Comparison of ENCODE assay signal across 1 cellular context in the genomic region with DNA sequence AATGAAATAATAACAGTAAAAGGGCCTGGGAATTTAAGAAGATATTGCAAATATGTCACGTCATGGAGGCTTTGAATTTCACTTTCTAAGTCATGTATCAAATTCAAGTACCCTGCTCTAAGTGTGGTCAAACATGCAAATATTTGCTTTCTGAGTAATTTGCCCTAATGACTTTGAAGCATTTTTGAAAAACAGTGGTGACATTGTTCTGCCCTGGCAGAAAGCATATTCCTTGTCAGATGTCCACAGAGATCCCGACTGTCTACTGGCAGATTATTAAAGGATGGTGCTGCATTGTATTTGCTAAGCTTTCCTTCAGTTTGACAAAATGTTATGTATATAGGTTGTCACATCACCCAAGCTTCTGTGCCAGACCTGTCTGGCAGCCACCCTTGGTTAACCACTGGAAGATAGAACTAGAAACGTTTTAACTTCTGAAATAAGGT.
TF ChIP-seq lines count a peak whose summit lies in the region.

No MANE protein-coding gene starts in this region.

TF ChIP-seq in HepG2, 621 proteins besides CTCF, POLR2A, EP300 and RAD21 (continued from another document and continues in another):
- TF ChIP-seq, protein P1, sequence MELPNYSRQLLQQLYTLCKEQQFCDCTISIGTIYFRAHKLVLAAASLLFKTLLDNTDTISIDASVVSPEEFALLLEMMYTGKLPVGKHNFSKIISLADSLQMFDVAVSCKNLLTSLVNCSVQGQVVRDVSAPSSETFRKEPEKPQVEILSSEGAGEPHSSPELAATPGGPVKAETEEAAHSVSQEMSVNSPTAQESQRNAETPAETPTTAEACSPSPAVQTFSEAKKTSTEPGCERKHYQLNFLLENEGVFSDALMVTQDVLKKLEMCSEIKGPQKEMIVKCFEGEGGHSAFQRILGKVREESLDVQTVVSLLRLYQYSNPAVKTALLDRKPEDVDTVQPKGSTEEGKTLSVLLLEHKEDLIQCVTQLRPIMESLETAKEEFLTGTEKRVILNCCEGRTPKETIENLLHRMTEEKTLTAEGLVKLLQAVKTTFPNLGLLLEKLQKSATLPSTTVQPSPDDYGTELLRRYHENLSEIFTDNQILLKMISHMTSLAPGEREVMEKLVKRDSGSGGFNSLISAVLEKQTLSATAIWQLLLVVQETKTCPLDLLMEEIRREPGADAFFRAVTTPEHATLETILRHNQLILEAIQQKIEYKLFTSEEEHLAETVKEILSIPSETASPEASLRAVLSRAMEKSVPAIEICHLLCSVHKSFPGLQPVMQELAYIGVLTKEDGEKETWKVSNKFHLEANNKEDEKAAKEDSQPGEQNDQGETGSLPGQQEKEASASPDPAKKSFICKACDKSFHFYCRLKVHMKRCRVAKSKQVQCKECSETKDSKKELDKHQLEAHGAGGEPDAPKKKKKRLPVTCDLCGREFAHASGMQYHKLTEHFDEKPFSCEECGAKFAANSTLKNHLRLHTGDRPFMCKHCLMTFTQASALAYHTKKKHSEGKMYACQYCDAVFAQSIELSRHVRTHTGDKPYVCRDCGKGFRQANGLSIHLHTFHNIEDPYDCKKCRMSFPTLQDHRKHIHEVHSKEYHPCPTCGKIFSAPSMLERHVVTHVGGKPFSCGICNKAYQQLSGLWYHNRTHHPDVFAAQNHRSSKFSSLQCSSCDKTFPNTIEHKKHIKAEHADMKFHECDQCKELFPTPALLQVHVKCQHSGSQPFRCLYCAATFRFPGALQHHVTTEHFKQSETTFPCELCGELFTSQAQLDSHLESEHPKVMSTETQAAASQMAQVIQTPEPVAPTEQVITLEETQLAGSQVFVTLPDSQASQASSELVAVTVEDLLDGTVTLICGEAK (IDR thresholded peaks at IDR 0.05), result no peak
- TF ChIP-seq, protein P1 (CRISPR knock-in tag; IDR thresholded peaks at IDR 0.05), result no peak
- TF ChIP-seq ZBTB7B (CRISPR knock-in tag; IDR thresholded peaks at IDR 0.05) (no peak), ZBTB21 (CRISPR knock-in tag; IDR thresholded peaks at IDR 0.05) (peak; percentile 48; the same call in 1 of the 2 replicates), LCORL (IDR thresholded peaks at IDR 0.05) (no peak), LCORL (CRISPR knock-in tag; IDR thresholded peaks at IDR 0.05) (peak; percentile 32; the same call in 1 of the 2 replicates), RXRB (CRISPR knock-in tag; IDR thresholded peaks at IDR 0.05; ENCODE audit: borderline replicate concordance) (peak; percentile 86), NONO (IDR thresholded peaks at IDR 0.05) (no peak), NONO (CRISPR knock-in tag; conservative IDR thresholded peaks at IDR 0.05) (peak; percentile 49; the same call in 1 of the 2 replicates), ERF (CRISPR knock-in tag; IDR thresholded peaks at IDR 0.05) (peak; percentile 67), ELF1 (CRISPR knock-in tag; IDR thresholded peaks at IDR 0.05) (peak; percentile 29; the same call in 1 of the 2 replicates), SP5 (CRISPR knock-in tag; IDR thresholded peaks at IDR 0.05; ENCODE audit: borderline replicate concordance, low read depth) (0 out of 2 replicates have a peak, but pooled peaks have one; percentile 22), ZNF792 (CRISPR knock-in tag; IDR thresholded peaks at IDR 0.05) (peak; percentile 66; the same call in 1 of the 2 replicates), SATB2 (CRISPR knock-in tag; IDR thresholded peaks at IDR 0.05) (0 out of 2 replicates have a peak, but pooled peaks have one; percentile 25), ZNF713 (CRISPR knock-in tag; IDR thresholded peaks at IDR 0.05) (no peak), ASH2L (IDR thresholded peaks at IDR 0.05; ENCODE audit: insufficient read length, low read depth, low read length) (peak; percentile 47), EEA1 (CRISPR knock-in tag; IDR thresholded peaks at IDR 0.05; ENCODE audit: borderline replicate concordance) (no peak), ONECUT2 (CRISPR knock-in tag; IDR thresholded peaks at IDR 0.05) (0 out of 2 replicates have a peak, but pooled peaks have one; percentile 14), ZNF841 (CRISPR knock-in tag; IDR thresholded peaks at IDR 0.05; ENCODE audit: borderline replicate concordance) (no peak), PHF21A (CRISPR knock-in tag; IDR thresholded peaks at IDR 0.05) (peak; percentile 61; the same call in 1 of the 2 replicates), MEF2D (CRISPR knock-in tag; IDR thresholded peaks at IDR 0.05) (no peak), RFX1 (IDR thresholded peaks at IDR 0.05) (no peak), ZNF235 (CRISPR knock-in tag; IDR thresholded peaks at IDR 0.05; ENCODE audit: borderline replicate concordance) (no peak), ZNF747 (CRISPR knock-in tag; IDR thresholded peaks at IDR 0.05; ENCODE audit: borderline replicate concordance) (no peak), HIVEP1 (CRISPR knock-in tag; IDR thresholded peaks at IDR 0.05) (no peak), ZSCAN29 (CRISPR knock-in tag; conservative IDR thresholded peaks at IDR 0.05) (0 out of 2 replicates have a peak, but pooled peaks have one; percentile 33), HMG20A (CRISPR knock-in tag; IDR thresholded peaks at IDR 0.05; ENCODE audit: borderline replicate concordance) (peak; percentile 93; the same call in 1 of the 2 replicates), FOSL2 (CRISPR knock-in tag; IDR thresholded peaks at IDR 0.05) (peak; percentile 96), RORA (CRISPR knock-in tag; IDR thresholded peaks at IDR 0.05) (no peak), ZNF296 (CRISPR knock-in tag; conservative IDR thresholded peaks at IDR 0.05) (no peak), TMF1 (CRISPR knock-in tag; IDR thresholded peaks at IDR 0.05; ENCODE audit: low read depth) (no peak), ZNF3 (CRISPR knock-in tag; IDR thresholded peaks at IDR 0.05) (no peak), GFI1 (CRISPR knock-in tag; IDR thresholded peaks at IDR 0.05; ENCODE audit: borderline replicate concordance) (peak; percentile 73), ZNF121 (CRISPR knock-in tag; IDR thresholded peaks at IDR 0.05) (no peak), KDM5B (CRISPR knock-in tag; IDR thresholded peaks at IDR 0.05; ENCODE audit: borderline replicate concordance) (no peak), HOXD1 (CRISPR knock-in tag; IDR thresholded peaks at IDR 0.05) (peak; percentile 68), POLR2G (IDR thresholded peaks at IDR 0.05; ENCODE audit: low read depth, low read length) (peak; percentile 47; the same call in 1 of the 2 replicates), POLR2AphosphoS5 (IDR thresholded peaks at IDR 0.05; ENCODE audit: low read depth, low read length) (no peak), AGO2 (optimal IDR thresholded peaks at IDR 0.05; ENCODE audit: low read depth, low read length) (no peak), ZNF34 (CRISPR knock-in tag; IDR thresholded peaks at IDR 0.05; ENCODE audit: borderline replicate concordance) (0 out of 2 replicates have a peak, but pooled peaks have one; percentile 30)
- TF ChIP-seq, protein P2, sequence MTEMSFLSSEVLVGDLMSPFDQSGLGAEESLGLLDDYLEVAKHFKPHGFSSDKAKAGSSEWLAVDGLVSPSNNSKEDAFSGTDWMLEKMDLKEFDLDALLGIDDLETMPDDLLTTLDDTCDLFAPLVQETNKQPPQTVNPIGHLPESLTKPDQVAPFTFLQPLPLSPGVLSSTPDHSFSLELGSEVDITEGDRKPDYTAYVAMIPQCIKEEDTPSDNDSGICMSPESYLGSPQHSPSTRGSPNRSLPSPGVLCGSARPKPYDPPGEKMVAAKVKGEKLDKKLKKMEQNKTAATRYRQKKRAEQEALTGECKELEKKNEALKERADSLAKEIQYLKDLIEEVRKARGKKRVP (CRISPR knock-in tag; IDR thresholded peaks at IDR 0.05), result peak in 1 of 2 experiments; percentile 80; a peak in 2 of 4 replicates
- TF ChIP-seq, protein P3, sequence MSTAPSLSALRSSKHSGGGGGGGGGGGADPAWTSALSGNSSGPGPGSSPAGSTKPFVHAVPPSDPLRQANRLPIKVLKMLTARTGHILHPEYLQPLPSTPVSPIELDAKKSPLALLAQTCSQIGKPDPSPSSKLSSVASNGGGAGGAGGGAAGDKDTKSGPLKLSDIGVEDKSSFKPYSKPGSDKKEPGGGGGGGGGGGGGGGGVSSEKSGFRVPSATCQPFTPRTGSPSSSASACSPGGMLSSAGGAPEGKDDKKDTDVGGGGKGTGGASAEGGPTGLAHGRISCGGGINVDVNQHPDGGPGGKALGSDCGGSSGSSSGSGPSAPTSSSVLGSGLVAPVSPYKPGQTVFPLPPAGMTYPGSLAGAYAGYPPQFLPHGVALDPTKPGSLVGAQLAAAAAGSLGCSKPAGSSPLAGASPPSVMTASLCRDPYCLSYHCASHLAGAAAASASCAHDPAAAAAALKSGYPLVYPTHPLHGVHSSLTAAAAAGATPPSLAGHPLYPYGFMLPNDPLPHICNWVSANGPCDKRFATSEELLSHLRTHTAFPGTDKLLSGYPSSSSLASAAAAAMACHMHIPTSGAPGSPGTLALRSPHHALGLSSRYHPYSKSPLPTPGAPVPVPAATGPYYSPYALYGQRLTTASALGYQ (CRISPR knock-in tag; IDR thresholded peaks at IDR 0.05), result peak; percentile 91
- TF ChIP-seq, protein P4, sequence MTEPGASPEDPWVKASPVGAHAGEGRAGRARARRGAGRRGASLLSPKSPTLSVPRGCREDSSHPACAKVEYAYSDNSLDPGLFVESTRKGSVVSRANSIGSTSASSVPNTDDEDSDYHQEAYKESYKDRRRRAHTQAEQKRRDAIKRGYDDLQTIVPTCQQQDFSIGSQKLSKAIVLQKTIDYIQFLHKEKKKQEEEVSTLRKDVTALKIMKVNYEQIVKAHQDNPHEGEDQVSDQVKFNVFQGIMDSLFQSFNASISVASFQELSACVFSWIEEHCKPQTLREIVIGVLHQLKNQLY (CRISPR knock-in tag; IDR thresholded peaks at IDR 0.05), result peak; percentile 69; the same call in 1 of the 2 replicates
- TF ChIP-seq, protein P5, sequence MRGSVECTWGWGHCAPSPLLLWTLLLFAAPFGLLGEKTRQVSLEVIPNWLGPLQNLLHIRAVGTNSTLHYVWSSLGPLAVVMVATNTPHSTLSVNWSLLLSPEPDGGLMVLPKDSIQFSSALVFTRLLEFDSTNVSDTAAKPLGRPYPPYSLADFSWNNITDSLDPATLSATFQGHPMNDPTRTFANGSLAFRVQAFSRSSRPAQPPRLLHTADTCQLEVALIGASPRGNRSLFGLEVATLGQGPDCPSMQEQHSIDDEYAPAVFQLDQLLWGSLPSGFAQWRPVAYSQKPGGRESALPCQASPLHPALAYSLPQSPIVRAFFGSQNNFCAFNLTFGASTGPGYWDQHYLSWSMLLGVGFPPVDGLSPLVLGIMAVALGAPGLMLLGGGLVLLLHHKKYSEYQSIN (CRISPR knock-in tag; IDR thresholded peaks at IDR 0.05; ENCODE audit: borderline replicate concordance), result no peak
- TF ChIP-seq, protein P6, sequence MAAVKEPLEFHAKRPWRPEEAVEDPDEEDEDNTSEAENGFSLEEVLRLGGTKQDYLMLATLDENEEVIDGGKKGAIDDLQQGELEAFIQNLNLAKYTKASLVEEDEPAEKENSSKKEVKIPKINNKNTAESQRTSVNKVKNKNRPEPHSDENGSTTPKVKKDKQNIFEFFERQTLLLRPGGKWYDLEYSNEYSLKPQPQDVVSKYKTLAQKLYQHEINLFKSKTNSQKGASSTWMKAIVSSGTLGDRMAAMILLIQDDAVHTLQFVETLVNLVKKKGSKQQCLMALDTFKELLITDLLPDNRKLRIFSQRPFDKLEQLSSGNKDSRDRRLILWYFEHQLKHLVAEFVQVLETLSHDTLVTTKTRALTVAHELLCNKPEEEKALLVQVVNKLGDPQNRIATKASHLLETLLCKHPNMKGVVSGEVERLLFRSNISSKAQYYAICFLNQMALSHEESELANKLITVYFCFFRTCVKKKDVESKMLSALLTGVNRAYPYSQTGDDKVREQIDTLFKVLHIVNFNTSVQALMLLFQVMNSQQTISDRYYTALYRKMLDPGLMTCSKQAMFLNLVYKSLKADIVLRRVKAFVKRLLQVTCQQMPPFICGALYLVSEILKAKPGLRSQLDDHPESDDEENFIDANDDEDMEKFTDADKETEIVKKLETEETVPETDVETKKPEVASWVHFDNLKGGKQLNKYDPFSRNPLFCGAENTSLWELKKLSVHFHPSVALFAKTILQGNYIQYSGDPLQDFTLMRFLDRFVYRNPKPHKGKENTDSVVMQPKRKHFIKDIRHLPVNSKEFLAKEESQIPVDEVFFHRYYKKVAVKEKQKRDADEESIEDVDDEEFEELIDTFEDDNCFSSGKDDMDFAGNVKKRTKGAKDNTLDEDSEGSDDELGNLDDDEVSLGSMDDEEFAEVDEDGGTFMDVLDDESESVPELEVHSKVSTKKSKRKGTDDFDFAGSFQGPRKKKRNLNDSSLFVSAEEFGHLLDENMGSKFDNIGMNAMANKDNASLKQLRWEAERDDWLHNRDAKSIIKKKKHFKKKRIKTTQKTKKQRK (IDR thresholded peaks at IDR 0.05; ENCODE audit: low read length), result no peak
- TF ChIP-seq, protein P7, sequence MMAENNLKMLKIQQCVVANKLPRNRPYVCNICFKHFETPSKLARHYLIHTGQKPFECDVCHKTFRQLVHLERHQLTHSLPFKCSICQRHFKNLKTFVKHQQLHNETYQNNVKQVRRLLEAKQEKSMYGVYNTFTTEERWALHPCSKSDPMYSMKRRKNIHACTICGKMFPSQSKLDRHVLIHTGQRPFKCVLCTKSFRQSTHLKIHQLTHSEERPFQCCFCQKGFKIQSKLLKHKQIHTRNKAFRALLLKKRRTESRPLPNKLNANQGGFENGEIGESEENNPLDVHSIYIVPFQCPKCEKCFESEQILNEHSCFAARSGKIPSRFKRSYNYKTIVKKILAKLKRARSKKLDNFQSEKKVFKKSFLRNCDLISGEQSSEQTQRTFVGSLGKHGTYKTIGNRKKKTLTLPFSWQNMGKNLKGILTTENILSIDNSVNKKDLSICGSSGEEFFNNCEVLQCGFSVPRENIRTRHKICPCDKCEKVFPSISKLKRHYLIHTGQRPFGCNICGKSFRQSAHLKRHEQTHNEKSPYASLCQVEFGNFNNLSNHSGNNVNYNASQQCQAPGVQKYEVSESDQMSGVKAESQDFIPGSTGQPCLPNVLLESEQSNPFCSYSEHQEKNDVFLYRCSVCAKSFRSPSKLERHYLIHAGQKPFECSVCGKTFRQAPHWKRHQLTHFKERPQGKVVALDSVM (CRISPR knock-in tag; IDR thresholded peaks at IDR 0.05), result no peak
